Comparison of ENCODE assay signal across 14 cellular contexts in genomic region chr11:118678908-118679307, GRCh38. TPM values are rescaled to one million over a fixed set of nuclear protein-coding genes. Genes with fewer than 3 reads are reported as not detected.
DNase-seq lines count a peak whose midpoint lies in the region; ATAC-seq, FAIRE-seq and TF ChIP-seq lines count a peak whose summit lies in the region.
"Not testable (repeated sequence)": the region's sequence is repeated elsewhere in the genome, so short reads cannot be mapped to it uniquely, and the experiment has no call there.
"Had no signal": no experiment of that assay in that cellular context is flagged by ENCODE, and none has a peak within 500 bp of the region (broad histone marks: within the 10 kb centered on the region; RNA-seq: fewer than 3 reads in every experiment).

No MANE protein-coding gene starts in this region.

- H3K27me3 ChIP-seq in BJ (ENCODE audit: control insufficient read depth, insufficient read depth, low read length); Panc1 (ENCODE audit: control insufficient read depth, insufficient read depth, low read length); K562 (ENCODE audit: control insufficient read depth in 2 of 2, insufficient read depth in 2 of 2, low read length in 2 of 2); kidney epithelial cell (ENCODE audit: control insufficient read depth, insufficient read depth, low read length); stomach: not testable (repeated sequence)

- H3K27ac Mint-ChIP-seq in endothelial cell (ENCODE audit: unreplicated experiment) = not testable (repeated sequence)

- not testable (repeated sequence) for H3K79me2 ChIP-seq in K562 (ENCODE audit: control insufficient read depth, insufficient read depth, low read length)

- not testable (repeated sequence) for DNase-seq in BJ (ENCODE audit: low read depth); Panc1 (ENCODE audit: low read depth, low spot score); kidney epithelial cell (ENCODE audit: low read depth)
- DNase-seq in K562 (ENCODE audit: extremely low read depth in 1 of 4, low spot score in 3 of 4) (peak; percentile 39 to 74 (median 48)), endothelial cell (ENCODE audit: low spot score) (peak; percentile 44), Right ventricle myocardium superior (peak; percentile 72), myocyte (ENCODE audit: low read depth) (peak; percentile 20), stomach (peak; percentile 59)

- not testable (repeated sequence) for H3K4me3 ChIP-seq in BJ (ENCODE audit: low read depth, low read length); Panc1 (ENCODE audit: low read depth in 2 of 2, low read length in 2 of 2); K562; kidney epithelial cell (ENCODE audit: low read depth, low read length)
- H3K4me3 ChIP-seq in stomach = peak overlapping the region in 1 of 4 donors; percentile 20

- not testable (repeated sequence) for H3K9me1 ChIP-seq in K562 (ENCODE audit: control insufficient read depth, insufficient read depth, low read length)

- H3K27ac ChIP-seq in Panc1 (ENCODE audit: low read length); K562 (ENCODE audit: extremely low read depth, low read depth, low read length): not testable (repeated sequence)
- H3K27ac ChIP-seq in stomach = peak overlapping the region in 3 of 5 donors; percentile 39 to 69 (median 53)

- H3K36me3 Mint-ChIP-seq in endothelial cell (ENCODE audit: low read depth, unreplicated experiment) = not testable (repeated sequence)

- peak; percentile 83 for FAIRE-seq in K562 (lab: Jason Lieb, UNC)

- intact Hi-C loops in Panc1 (cut with micrococcal nuclease; ENCODE audit: unreplicated experiment); K562 (cut with micrococcal nuclease); Right ventricle myocardium superior (cut with DNase I); stomach (cut with DNase I; ENCODE audit: low total_unique reads): not testable (repeated sequence)

- H3K4me2 ChIP-seq in K562 (ENCODE audit: insufficient read depth, low read length) = peak overlapping the region; percentile 61

- not testable (repeated sequence) for H3K4me3 Mint-ChIP-seq in endothelial cell (ENCODE audit: unreplicated experiment)

- H3K4me1 Mint-ChIP-seq in endothelial cell (ENCODE audit: unreplicated experiment) = not testable (repeated sequence)

- not testable (repeated sequence) for H3K36me3 ChIP-seq in BJ (ENCODE audit: control insufficient read depth, insufficient read depth, low read length); Panc1 (ENCODE audit: control insufficient read depth, insufficient read depth, low read length); K562 (ENCODE audit: control insufficient read depth, insufficient read depth, low read length); kidney epithelial cell (ENCODE audit: control insufficient read depth, insufficient read depth, low read length); stomach

- not testable (repeated sequence) for TF ChIP-seq EP300 in K562 (IDR thresholded peaks at IDR 0.05; ENCODE audit: low read length); stomach (IDR thresholded peaks at IDR 0.05)

- not testable (repeated sequence) for TF ChIP-seq POLR2A in K562 (conservative IDR thresholded peaks at IDR 0.05); stomach (IDR thresholded peaks at IDR 0.05)

- not testable (repeated sequence) for H4K20me1 ChIP-seq in K562 (replicated peaks; ENCODE audit: control insufficient read depth, insufficient read depth, low read length)

- peak overlapping the region in 1 of 2 experiments; percentile 61; a peak in 1 of 4 replicates for H3K9ac ChIP-seq in K562 (ENCODE audit: insufficient read depth in 1 of 2, low read depth in 2 of 2, low read length in 2 of 2)

- not testable (repeated sequence) for BruUV-seq in Panc1 (replicated peaks; lab: Mats Ljungman, UMichigan); K562 (replicated peaks; lab: Mats Ljungman, UMichigan)

- ATAC-seq in Panc1 (peak; percentile 77), K562 (peak; percentile 99), Right ventricle myocardium superior (ENCODE audit: poor library complexity) (peak; percentile 69)

- CTCF ChIA-PET in BJ (lab: Yijun Ruan, JAX) = interaction anchor here (1.2 to 1.9 kb wide), 5 partner anchors 8 to 278 kb away, joined by 3 to 15 read pairs (median 5); partner anchors contain the start of gene UPK2
- CTCF ChIA-PET in Panc1 (lab: Charles Lee) = interaction anchor here (0.6 kb wide), 1 partner anchor 1120 kb away, joined by 4 read pairs; no protein-coding TSS in a partner anchor
- CTCF ChIA-PET in K562 (lab: Yijun Ruan, JAX; ENCODE audit: low intra/inter-chr PET ratio) = interaction anchor here (0.6 kb wide), 1 partner anchor 1904 kb away, joined by 3 read pairs; no protein-coding TSS in a partner anchor

- in situ Hi-C loops in Panc1 (cut with HindIII; ENCODE audit: low pct_unique_long_range_greater_than_20kb, low sequenced_read_pairs); K562 (cut with MboI): not testable (repeated sequence)

- POLR2A ChIA-PET in BJ (lab: Charles Lee); Panc1 (lab: Charles Lee): not testable (repeated sequence)
- POLR2A ChIA-PET in K562 (lab: Yijun Ruan, JAX) = interaction anchor here (0.7 to 1.8 kb wide), 3 partner anchors 10 to 18 kb away, joined by 3 to 6 read pairs (median 5); no protein-coding TSS in a partner anchor

- H2AFZ ChIP-seq in K562 (ENCODE audit: low read depth, low read length) = peak overlapping the region; percentile 89

- H3K27me3 Mint-ChIP-seq in endothelial cell (ENCODE audit: unreplicated experiment) = not testable (repeated sequence)

- TF ChIP-seq CTCF in BJ (IDR thresholded peaks at IDR 0.05; ENCODE audit: insufficient read depth, low read depth, low read length) = peak; percentile 41
- TF ChIP-seq CTCF in Panc1 (IDR thresholded peaks at IDR 0.05); endothelial cell (IDR thresholded peaks at IDR 0.05; ENCODE audit: unreplicated experiment): not testable (repeated sequence)
- peak; percentile 66 to 78 (median 75) for TF ChIP-seq CTCF in K562 (IDR thresholded peaks at IDR 0.05 in 2 of 3, conservative IDR thresholded peaks at IDR 0.05 in 1 of 3; ENCODE audit: insufficient read depth in 2 of 3, low read depth in 1 of 3, low read length in 3 of 3)
- TF ChIP-seq CTCF in kidney epithelial cell (IDR thresholded peaks at IDR 0.05; ENCODE audit: insufficient read depth, low read length, poor library complexity, severe bottlenecking) = peak; percentile 7
- TF ChIP-seq CTCF in stomach (IDR thresholded peaks at IDR 0.05) = peak in 1 of 7 experiments; percentile 28

- not testable (repeated sequence) for H3K9me3 ChIP-seq in Panc1 (ENCODE audit: control insufficient read depth, insufficient read depth, low read depth, low read length); K562 (replicated peaks; ENCODE audit: control insufficient read depth, insufficient read depth, low read depth, low read length); stomach

- WGBS in K562 (ENCODE audit: insufficient coverage, low coverage, missing lambda C conversion rate) = 2% methylated on average over 11 of the region's 11 CpGs
- 19 to 39% (median 32%) methylated on average over 10 to 11 of the region's 11 CpGs for WGBS in stomach, 5 donors

- H3K9me3 Mint-ChIP-seq in endothelial cell (ENCODE audit: unreplicated experiment) = not testable (repeated sequence)

- not testable (repeated sequence) for H3K4me1 ChIP-seq in Panc1 (ENCODE audit: control insufficient read depth, insufficient read depth, low read length); K562 (replicated peaks in 1 of 2; ENCODE audit: control insufficient read depth in 2 of 2, insufficient read depth in 2 of 2, low read length in 2 of 2)
- peaks cover 0 to 13% (median 10%) of the 10 kb centered on the region in 4 donors for H3K4me1 ChIP-seq in stomach

- TF ChIP-seq RAD21 in K562 (CRISPR knock-in tag; conservative IDR thresholded peaks at IDR 0.05 in 1 of 2, IDR thresholded peaks at IDR 0.05 in 1 of 2) = peak; percentile 21 to 55; a peak in 3 of 4 replicates

RNA-seq across cellular contexts. Expression of gene TREH, which starts 0.5 kb away (rescaled TPM):
- polyA plus RNA-seq in BJ (2011; rRNA removed) (not detected in 2 replicates), K562 (2011; rRNA removed) (not detected in 2 replicates), K562 (2014; fragmentation: Illumina TruSeq; extraction: Trizol) (not detected in 2 replicates), K562 (2014; fragmentation: Nextera tagmentation; extraction: Ambion mirVana) (under 1 TPM; 0.11 to 0.20 TPM), K562 (2014; rRNA removed) (0.09 TPM in 1 of 2 replicates, not detected in the other), stomach (1 to 10 TPM in 2 of 3 donors, under 1 TPM in 1; 0.76 to 2.2 (median 1.4) TPM)
- 0.09 TPM in 1 of 2 replicates, not detected in the other for polyA minus RNA-seq in BJ (2011; rRNA and poly(A)+ RNA removed)
- total RNA-seq in Panc1 (2021; ENCODE audit: unreplicated experiment) (0.05 TPM), K562 (2014; rRNA removed) (not detected in 2 replicates), K562 (2014; rRNA removed; fragmentation: Illumina TruSeq; extraction: Trizol) (not detected in 2 replicates), K562 (2015; rRNA removed; fragmentation: Illumina TruSeq; extraction: Trizol) (not detected in 2 replicates), K562 (2021) (not detected in 2 replicates), endothelial cell (ENCODE audit: unreplicated experiment) (not detected), Right ventricle myocardium superior (not detected), kidney epithelial cell (not detected in 2 replicates), myocyte (not detected in 2 replicates), stomach (under 1 TPM in 1 of 5 donors, not detected in 4; 0.45 TPM)
- 0.12 TPM for polyA plus RNA-seq in Panc1 (2012; ENCODE audit: insufficient read length)
- total RNA-seq in K562 (2011; cell fraction: chromatin; rRNA removed; ENCODE audit: low replicate concordance) = not detected in 2 replicates
- total RNA-seq in K562 (2011; cell fraction: nucleolus; rRNA removed) = not detected in 2 replicates
- not detected in 2 replicates for total RNA-seq in K562 (2011; cell fraction: nucleoplasm; rRNA removed)
- polyA plus RNA-seq in K562 (2011; cell fraction: cytosol; rRNA removed) = not detected in 2 replicates
- not detected in 2 replicates for polyA plus RNA-seq in K562 (2011; cell fraction: nucleus; rRNA removed)
- polyA plus RNA-seq in K562 (2012) = 0.11 TPM in 1 of 2 replicates, not detected in the other
- polyA minus RNA-seq in K562 (2011; rRNA and poly(A)+ RNA removed) = not detected in 2 replicates
- not detected in 2 replicates for polyA minus RNA-seq in K562 (2011; cell fraction: cytosol; rRNA and poly(A)+ RNA removed)
- polyA minus RNA-seq in K562 (2011; cell fraction: nucleus; rRNA and poly(A)+ RNA removed) = not detected in 2 replicates
- 2.5 TPM for polyA plus RNA-seq in myocyte (2012)
- total RNA-seq: activated B cell treated with CpG ODN at 0.5 μM for 24 hours; activated CD4-positive, alpha-beta memory T cell treated with anti-CD3 and anti-CD28 coated beads for 36 hours; CD4-positive, alpha-beta memory T cell; dermis microvascular lymphatic vessel endothelial cell; H4; subcutaneous adipose tissue had no signal
- polyA plus RNA-seq: CD4-positive, alpha-beta memory T cell had no signal
